In genomic region chr3:102295756-102296155, GRCh38 we compare ENCODE assay signal across 7 cellular contexts.
"Had no signal": no experiment of that assay in that cellular context is flagged by ENCODE, and none has a peak within 500 bp of the region (broad histone marks: within the 10 kb centered on the region; RNA-seq: fewer than 3 reads in every experiment).

No MANE protein-coding gene starts in this region.

- ATAC-seq: GM23338, K562 had no signal

- H3K4me2 ChIP-seq: GM23338 had no signal

- H2AFZ ChIP-seq: GM23338 had no signal

- DNase-seq: H9, HCEC 1CT, HFFc6, IMR-90, KG1 had no signal

- H3K4me3 ChIP-seq: GM23338, K562 had no signal
